21 cellular contexts compared by ENCODE assay signal in the genomic region with DNA sequence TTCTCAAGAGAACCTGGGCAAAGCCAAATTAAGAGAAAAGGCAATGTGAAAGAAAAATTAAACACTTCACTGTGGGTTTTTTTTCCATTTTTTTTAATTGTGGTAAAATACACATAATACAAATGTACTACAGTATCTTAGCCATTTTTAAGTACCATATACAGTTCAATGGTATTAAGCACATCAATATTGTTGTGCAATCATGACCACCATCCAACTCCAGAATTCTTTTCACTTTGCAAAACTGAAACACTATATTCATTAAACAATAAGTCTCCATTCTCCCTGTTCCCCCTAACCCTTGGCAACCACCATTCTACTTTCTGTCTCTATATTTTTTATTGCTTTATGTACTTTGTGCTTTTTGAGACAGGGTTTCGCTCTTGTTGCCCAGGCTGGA. TPM values are rescaled to one million over a fixed set of nuclear protein-coding genes. Genes with fewer than 3 reads are reported as not detected.
DNase-seq lines count a peak whose midpoint lies in the region; ATAC-seq and TF ChIP-seq lines count a peak whose summit lies in the region.
"Had no signal": no experiment of that assay in that cellular context is flagged by ENCODE, and none has a peak within 500 bp of the region (broad histone marks: within the 10 kb centered on the region; RNA-seq: fewer than 3 reads in every experiment).

No MANE protein-coding gene starts in this region.

- no peak overlapping the region for H3K27ac ChIP-seq in IMR-90 (ENCODE audit: insufficient read depth, low read length)
- H3K27ac ChIP-seq in Karpas-422 (ENCODE audit: low read length): no peak overlapping the region
- H3K27ac ChIP-seq in mammary epithelial cell (ENCODE audit: insufficient read depth, low read depth, low read length): no peak overlapping the region
- H3K27ac ChIP-seq: BLaER1 had no signal

- TF ChIP-seq POLR2A in IMR-90 (IDR thresholded peaks at IDR 0.05; ENCODE audit: low read depth, low read length): no peak

- H3K9me3 Mint-ChIP-seq in activated T-cell treated with anti-CD3 and anti-CD28 coated beads, Interleukin-2, amount 50 U/mL, for 4 hours: no peaks in the 10 kb centered on the region
- H3K9me3 Mint-ChIP-seq: CD4-positive, alpha-beta memory T cell; CD8-positive, alpha-beta memory T cell had no signal

- H2BK15ac ChIP-seq in IMR-90 (ENCODE audit: low read depth, low read length): no peak overlapping the region

- H4K20me1 ChIP-seq in IMR-90 (ENCODE audit: insufficient read depth, low read length) (no peaks in the 10 kb centered on the region), Karpas-422 (ENCODE audit: insufficient read depth, low read depth, low read length) (no peaks in the 10 kb centered on the region), mammary epithelial cell (ENCODE audit: insufficient read depth, low read length) (no peaks in the 10 kb centered on the region)
- H4K20me1 ChIP-seq: BLaER1 had no signal

- no peak overlapping the region for H2AK5ac ChIP-seq in IMR-90 (ENCODE audit: low read depth, low read length)

- no peaks in the 10 kb centered on the region for H3K36me3 Mint-ChIP-seq in activated T-cell treated with anti-CD3 and anti-CD28 coated beads, Interleukin-2, amount 50 U/mL, for 4 hours (ENCODE audit: insufficient read depth)
- H3K36me3 Mint-ChIP-seq: CD14-positive monocyte; CD4-positive, alpha-beta memory T cell; CD4-positive, CD25-positive, alpha-beta regulatory T cell; CD8-positive, alpha-beta memory T cell had no signal

- H3K4me3 ChIP-seq in IMR-90 (ENCODE audit: insufficient read depth, low read depth, low read length) (no peak overlapping the region), Karpas-422 (ENCODE audit: low read length) (no peak overlapping the region), mammary epithelial cell (replicated peaks in 1 of 3; ENCODE audit: insufficient read depth in 1 of 3, low read depth in 2 of 3, low read length in 3 of 3) (no peak overlapping the region)
- H3K4me3 ChIP-seq: BLaER1, GM12878 had no signal

- no peak overlapping the region for H4K8ac ChIP-seq in IMR-90 (ENCODE audit: low read depth in 2 of 2, low read length in 2 of 2)

- POLR2A ChIA-PET in IMR-90 (lab: Charles Lee; ENCODE audit: unreplicated experiment): no interaction called here

- no peak for TF ChIP-seq CTCF in IMR-90 (conservative IDR thresholded peaks at IDR 0.05; ENCODE audit: low read depth, low read length)
- no peak for TF ChIP-seq CTCF in mammary epithelial cell (conservative IDR thresholded peaks at IDR 0.05 in 1 of 2, IDR thresholded peaks at IDR 0.05 in 1 of 2; ENCODE audit: extremely low read depth in 1 of 2, insufficient read depth in 1 of 2, low read depth in 1 of 2, low read length in 2 of 2)

- H3K4me2 ChIP-seq in IMR-90 (ENCODE audit: low read depth, low read length) (no peak overlapping the region), Karpas-422 (ENCODE audit: low read depth, low read length, poor library complexity, severe bottlenecking) (no peak overlapping the region), mammary epithelial cell (ENCODE audit: insufficient read depth, low read depth, low read length) (no peak overlapping the region)
- H3K4me2 ChIP-seq: BLaER1 had no signal

- H3K14ac ChIP-seq in IMR-90 (replicated peaks; ENCODE audit: low read depth, low read length): no peak overlapping the region

- H3K9ac ChIP-seq in IMR-90 (ENCODE audit: low read depth, low read length) (no peak overlapping the region), Karpas-422 (ENCODE audit: low read length) (no peak overlapping the region), mammary epithelial cell (ENCODE audit: insufficient read depth, low read length) (no peak overlapping the region)
- H3K9ac ChIP-seq: BLaER1 had no signal

- H2AFZ ChIP-seq in IMR-90 (replicated peaks; ENCODE audit: low read length, poor library complexity) (no peak overlapping the region), Karpas-422 (ENCODE audit: low read length) (no peak overlapping the region), mammary epithelial cell (ENCODE audit: low read depth, low read length) (no peak overlapping the region)

- H4K5ac ChIP-seq in IMR-90 (ENCODE audit: low read depth, low read length): no peak overlapping the region

- BruUV-seq in IMR-90 (replicated peaks; lab: Mats Ljungman, UMichigan) (no TSS peak), mammary epithelial cell (replicated peaks; lab: Mats Ljungman, UMichigan) (no TSS peak)

- ATAC-seq in IMR-90 (ENCODE audit: low read depth): no peak
- no peak for ATAC-seq in activated T-cell treated with anti-CD3 and anti-CD28 coated beads, Interleukin-2, amount 50 U/mL, for 4 hours
- ATAC-seq: GM12878 had no signal

- H3K79me1 ChIP-seq in IMR-90 (ENCODE audit: low read depth in 1 of 2, low read length in 2 of 2): no peaks in the 10 kb centered on the region

- WGBS in IMR-90 (ENCODE audit: extremely low coverage in 2 of 2, insufficient read length in 1 of 2), 2 experiments: no CpG with 5 or more reads among the region's 1 CpG
- 92% methylated on average over 1 of the region's 1 CpG for WGBS in mammary epithelial cell (ENCODE audit: low coverage, missing lambda C conversion rate)

- no peak overlapping the region for H2AK9ac ChIP-seq in IMR-90 (replicated peaks; ENCODE audit: low read depth, low read length, poor library complexity)

- H2BK20ac ChIP-seq in IMR-90 (ENCODE audit: low read depth, low read length): no peak overlapping the region

- H3K4me1 ChIP-seq in IMR-90 (ENCODE audit: control insufficient read depth, insufficient read depth, low read length): no peaks in the 10 kb centered on the region
- no peaks in the 10 kb centered on the region for H3K4me1 ChIP-seq in Karpas-422 (ENCODE audit: low read length)
- no peaks in the 10 kb centered on the region for H3K4me1 ChIP-seq in mammary epithelial cell (ENCODE audit: insufficient read depth, low read length)
- H3K4me1 ChIP-seq: BE2C, BLaER1 had no signal

- no peaks in the 10 kb centered on the region for H3K9me1 ChIP-seq in IMR-90 (ENCODE audit: insufficient read depth, low read length)

- in situ Hi-C loops in IMR-90 (cut with MboI; ENCODE audit: low sequenced_read_pairs) (no loop called here), mammary epithelial cell (cut with MboI; ENCODE audit: low sequenced_read_pairs in 2 of 2) (no loop called here)

- CTCF ChIA-PET in IMR-90 (lab: Yijun Ruan, JAX) (no interaction called here), mammary epithelial cell (lab: Charles Lee; ENCODE audit: low non-redundant PET) (no interaction called here)

- no peak for TF ChIP-seq RAD21 in IMR-90 (IDR thresholded peaks at IDR 0.05; ENCODE audit: low read length)

- no peaks in the 10 kb centered on the region for H3K4me1 Mint-ChIP-seq in activated T-cell treated with anti-CD3 and anti-CD28 coated beads, Interleukin-2, amount 50 U/mL, for 4 hours (ENCODE audit: low read depth)
- H3K4me1 Mint-ChIP-seq: CD14-positive monocyte; CD4-positive, alpha-beta memory T cell; CD4-positive, CD25-positive, alpha-beta regulatory T cell; CD8-positive, alpha-beta memory T cell had no signal

- H3K9me3 ChIP-seq in IMR-90 (ENCODE audit: control insufficient read depth, insufficient read depth, low read length) (no peaks in the 10 kb centered on the region), Karpas-422 (ENCODE audit: low read length) (no peaks in the 10 kb centered on the region), mammary epithelial cell (replicated peaks; ENCODE audit: insufficient read depth, low read length) (no peaks in the 10 kb centered on the region)
- H3K9me3 ChIP-seq: BE2C, BLaER1 had no signal

- H3K27me3 Mint-ChIP-seq in activated T-cell treated with anti-CD3 and anti-CD28 coated beads, Interleukin-2, amount 50 U/mL, for 4 hours (ENCODE audit: low read depth): no peaks in the 10 kb centered on the region

- no peak overlapping the region for H2BK120ac ChIP-seq in IMR-90 (ENCODE audit: low read depth, low read length)

- H3K36me3 ChIP-seq in IMR-90 (ENCODE audit: control insufficient read depth, insufficient read depth, low read length) (no peaks in the 10 kb centered on the region), Karpas-422 (ENCODE audit: insufficient read depth, low read length) (no peaks in the 10 kb centered on the region), mammary epithelial cell (ENCODE audit: insufficient read depth, low read length) (no peaks in the 10 kb centered on the region)
- H3K36me3 ChIP-seq: BE2C, BLaER1 had no signal

- no peak overlapping the region for H2BK5ac ChIP-seq in IMR-90 (ENCODE audit: low read depth, low read length, poor library complexity, severe bottlenecking)

- H3K4me3 Mint-ChIP-seq in activated T-cell treated with anti-CD3 and anti-CD28 coated beads, Interleukin-2, amount 50 U/mL, for 4 hours: no peak overlapping the region
- H3K4me3 Mint-ChIP-seq: CD4-positive, alpha-beta memory T cell; CD4-positive, CD25-positive, alpha-beta regulatory T cell; CD8-positive, alpha-beta memory T cell had no signal

- dilution Hi-C loops in IMR-90 (cut with HindIII; ENCODE audit: low sequenced_read_pairs, unreplicated experiment) (no loop called here), mammary epithelial cell (cut with HindIII; ENCODE audit: low sequenced_read_pairs) (no loop called here)

- H3K23ac ChIP-seq in IMR-90 (ENCODE audit: low read depth, low read length): no peak overlapping the region

- H4K91ac ChIP-seq in IMR-90 (ENCODE audit: insufficient read depth, low read depth, low read length): no peak overlapping the region

- H3K27me3 ChIP-seq in IMR-90 (ENCODE audit: control insufficient read depth, insufficient read depth, low read length): no peaks in the 10 kb centered on the region
- no peaks in the 10 kb centered on the region for H3K27me3 ChIP-seq in Karpas-422 (ENCODE audit: low read length)
- H3K27me3 ChIP-seq in mammary epithelial cell (ENCODE audit: insufficient read depth, low read length): no peaks in the 10 kb centered on the region
- H3K27me3 ChIP-seq: BE2C, BLaER1 had no signal

- no peaks in the 10 kb centered on the region for H3K79me2 ChIP-seq in Karpas-422 (ENCODE audit: low read length)
- H3K79me2 ChIP-seq in mammary epithelial cell (ENCODE audit: insufficient read depth, low read length): no peaks in the 10 kb centered on the region

- no peaks in the 10 kb centered on the region for H3K9me2 ChIP-seq in Karpas-422 (replicated peaks; ENCODE audit: insufficient read depth, low read length)

- H3K18ac ChIP-seq in IMR-90 (ENCODE audit: low read depth, low read length): no peak overlapping the region

- no peak overlapping the region for H3K56ac ChIP-seq in IMR-90 (ENCODE audit: extremely low read depth, insufficient read depth, low read length)

- intact Hi-C loops in IMR-90 (cut with micrococcal nuclease): no loop called here
- intact Hi-C loops in mammary epithelial cell (cut with micrococcal nuclease): no loop called here

- no peak overlapping the region for H3K4ac ChIP-seq in IMR-90 (ENCODE audit: low read depth, low read length)

- DNase-seq in IMR-90 (no peak), Karpas-422 (peak; percentile 9), mammary epithelial cell (no peak)
- no peak for DNase-seq in activated T-cell treated with anti-CD3 and anti-CD28 coated beads, Interleukin-2, amount 50 U/mL, for 4 hours
- DNase-seq: 8988T; ACHN; BE2C; C1 segment of cervical spinal cord; CD4-positive, alpha-beta memory T cell; CD4-positive, CD25-positive, alpha-beta regulatory T cell; CD8-positive, alpha-beta memory T cell; COR-L47; DMS 273 treated with DMSO at 0.1 percent for 48 hours; DMS153; DMS79; DND-41; EL; GDM1 had no signal

RNA-seq across cellular contexts. Expression of gene OTUD7B, which starts 17.8 kb away (rescaled TPM):
- total RNA-seq in IMR-90 (2012; rRNA removed) (18.1 and 18.6 TPM in 2 replicates), mammary epithelial cell (10 to 100 TPM; 14.3 to 21.6 TPM)
- polyA plus RNA-seq in IMR-90 (2012; rRNA removed) (6.9 and 7.5 TPM in 2 replicates), mammary epithelial cell (5.9 TPM)
- 1.9 and 5.8 TPM in 2 replicates for polyA plus RNA-seq in IMR-90 (2012; cell fraction: cytosol; rRNA removed)
- 2.8 and 4.6 TPM in 2 replicates for polyA plus RNA-seq in IMR-90 (2012; cell fraction: nucleus; rRNA removed; ENCODE audit: low replicate concordance)
- 2.4 and 3.6 TPM in 2 replicates for total RNA-seq in Karpas-422 (2014; rRNA removed; shearing (Covaris generic); ENCODE audit: low replicate concordance)
- 10 to 100 TPM; 40.5 to 48.2 (median 43.2) TPM for total RNA-seq in activated T-cell treated with anti-CD3 and anti-CD28 coated beads, Interleukin-2, amount 50 U/mL, for 4 hours
- polyA minus RNA-seq in mammary epithelial cell: 31.0 TPM
- polyA plus RNA-seq: CD14-positive monocyte had no signal

RNA-seq across cellular contexts. Expression of gene VPS45, which starts 39.3 kb away (rescaled TPM):
- total RNA-seq in IMR-90 (2012; rRNA removed): 32.4 and 41.1 TPM in 2 replicates
- polyA plus RNA-seq in IMR-90 (2012; rRNA removed): 28.1 and 33.3 TPM in 2 replicates
- polyA plus RNA-seq in IMR-90 (2012; cell fraction: cytosol; rRNA removed): 6.4 and 13.7 TPM in 2 replicates
- 10.6 and 86.9 TPM in 2 replicates for polyA plus RNA-seq in IMR-90 (2012; cell fraction: nucleus; rRNA removed; ENCODE audit: low replicate concordance)
- total RNA-seq in Karpas-422 (2014; rRNA removed; shearing (Covaris generic); ENCODE audit: low replicate concordance): 24.9 and 39.0 TPM in 2 replicates
- total RNA-seq in activated T-cell treated with anti-CD3 and anti-CD28 coated beads, Interleukin-2, amount 50 U/mL, for 4 hours: 10 to 100 TPM; 17.8 to 19.9 (median 18.6) TPM
- total RNA-seq in mammary epithelial cell: 10 to 100 TPM; 30.0 to 42.2 TPM
- polyA plus RNA-seq in mammary epithelial cell: 23.0 TPM
- 36.9 TPM for polyA minus RNA-seq in mammary epithelial cell
